13 cellular contexts compared by ENCODE assay signal in genomic region chr16:51557670-51558069, GRCh38.
"Had no signal": no experiment of that assay in that cellular context is flagged by ENCODE, and none has a peak within 500 bp of the region (broad histone marks: within the 10 kb centered on the region; RNA-seq: fewer than 3 reads in every experiment).

No MANE protein-coding gene starts in this region.

- H3K4me1 ChIP-seq: parathyroid adenoma, testis had no signal

- H3K27me3 Mint-ChIP-seq: activated CD4-positive, alpha-beta memory T cell treated with anti-CD3 and anti-CD28 coated beads, Interleukin-2, amount 10 ng/mL, durations not matched to agents 7 days and 5 days; activated naive CD8-positive, alpha-beta T cell treated with anti-CD3 and anti-CD28 coated beads, Interleukin-2, amount 50 U/mL, for 24 hours; stimulated activated naive CD8-positive, alpha-beta T cell treated with anti-CD3 and anti-CD28 coated beads, Interleukin-15, amount 100 ng/mL, for 72 hours had no signal

- H3K4me3 ChIP-seq: coronary artery, testis had no signal

- H3K27ac Mint-ChIP-seq: activated CD4-positive, alpha-beta memory T cell treated with anti-CD3 and anti-CD28 coated beads, Interleukin-2, amount 10 ng/mL, durations not matched to agents 7 days and 5 days; activated naive CD8-positive, alpha-beta T cell treated with anti-CD3 and anti-CD28 coated beads, Interleukin-2, amount 50 U/mL, for 24 hours; stimulated activated naive CD8-positive, alpha-beta T cell treated with anti-CD3 and anti-CD28 coated beads, Interleukin-15, amount 100 ng/mL, for 72 hours had no signal

- H3K27me3 ChIP-seq: testis had no signal

- H3K9me3 ChIP-seq: testis had no signal

- H3K9ac ChIP-seq: parathyroid adenoma had no signal

- ATAC-seq: activated naive CD8-positive, alpha-beta T cell treated with anti-CD3 and anti-CD28 coated beads, Interleukin-2, amount 50 U/mL, for 24 hours; left ventricle myocardium superior; stimulated activated naive CD8-positive, alpha-beta T cell treated with anti-CD3 and anti-CD28 coated beads, Interleukin-15, amount 100 ng/mL, for 72 hours had no signal

- DNase-seq: activated CD4-positive, alpha-beta memory T cell treated with anti-CD3 and anti-CD28 coated beads, Interleukin-2, amount 10 ng/mL, durations not matched to agents 7 days and 5 days; activated CD4-positive, CD25-positive, alpha-beta regulatory T cell treated with anti-CD3 and anti-CD28 coated beads, Interleukin-2, amount 50 U/mL, for 72 hours; activated naive CD4-positive, alpha-beta T cell; activated naive CD8-positive, alpha-beta T cell treated with anti-CD3 and anti-CD28 coated beads, Interleukin-2, amount 50 U/mL, for 24 hours; effector CD8-positive, alpha-beta T cell; kidney; left ventricle myocardium superior; stimulated activated CD4-positive, alpha-beta T cell treated with anti-CD3 and anti-CD28 coated beads, Interleukin-4, amount 100 ng/mL, for 4 hours; stimulated activated naive CD8-positive, alpha-beta T cell treated with anti-CD3 and anti-CD28 coated beads, Interleukin-15, amount 100 ng/mL, for 72 hours; T-helper 9 cell; testis had no signal

- H3K4me3 Mint-ChIP-seq: activated CD4-positive, alpha-beta memory T cell treated with anti-CD3 and anti-CD28 coated beads, Interleukin-2, amount 10 ng/mL, durations not matched to agents 7 days and 5 days; activated naive CD8-positive, alpha-beta T cell treated with anti-CD3 and anti-CD28 coated beads, Interleukin-2, amount 50 U/mL, for 24 hours; stimulated activated naive CD8-positive, alpha-beta T cell treated with anti-CD3 and anti-CD28 coated beads, Interleukin-15, amount 100 ng/mL, for 72 hours had no signal

- H3K27ac ChIP-seq: coronary artery, parathyroid adenoma, testis had no signal

- H3K4me1 Mint-ChIP-seq: activated CD4-positive, alpha-beta memory T cell treated with anti-CD3 and anti-CD28 coated beads, Interleukin-2, amount 10 ng/mL, durations not matched to agents 7 days and 5 days; activated naive CD8-positive, alpha-beta T cell treated with anti-CD3 and anti-CD28 coated beads, Interleukin-2, amount 50 U/mL, for 24 hours; stimulated activated naive CD8-positive, alpha-beta T cell treated with anti-CD3 and anti-CD28 coated beads, Interleukin-15, amount 100 ng/mL, for 72 hours had no signal

- H2AFZ ChIP-seq: parathyroid adenoma had no signal
